ENCODE assay signal across 18 cellular contexts in genomic region chr11:108743851-108744250, GRCh38.
DNase-seq lines count a peak whose midpoint lies in the region; ATAC-seq and TF ChIP-seq lines count a peak whose summit lies in the region.
"Had no signal": no experiment of that assay in that cellular context is flagged by ENCODE, and none has a peak within 500 bp of the region (broad histone marks: within the 10 kb centered on the region; RNA-seq: fewer than 3 reads in every experiment).

No MANE protein-coding gene starts in this region.

- no TSS peak for BruUV-seq in IMR-90 (replicated peaks; lab: Mats Ljungman, UMichigan)

- intact Hi-C loops in IMR-90 (cut with micrococcal nuclease) (no loop called here), left colon (cut with DNase I, micrococcal nuclease) (no loop called here)

- H2BK15ac ChIP-seq in IMR-90 (ENCODE audit: low read depth, low read length): no peak overlapping the region

- no peak overlapping the region for H2BK20ac ChIP-seq in IMR-90 (ENCODE audit: low read depth, low read length)

- WGBS in IMR-90 (ENCODE audit: extremely low coverage in 2 of 2, insufficient read length in 1 of 2), 2 experiments: no CpG with 5 or more reads among the region's 3 CpGs
- no CpG with 5 or more reads among the region's 3 CpGs for WGBS in trophoblast cell (ENCODE audit: extremely low coverage, insufficient coverage, insufficient read length)

- H3K14ac ChIP-seq in IMR-90 (replicated peaks; ENCODE audit: low read depth, low read length) (no peak overlapping the region), trophoblast cell (ENCODE audit: low read length) (no peak overlapping the region)

- no peaks in the 10 kb centered on the region for H3K36me3 ChIP-seq in IMR-90 (ENCODE audit: control insufficient read depth, insufficient read depth, low read length)
- H3K36me3 ChIP-seq in trophoblast cell (ENCODE audit: control insufficient read depth in 1 of 2, insufficient read depth in 2 of 2, low read length in 2 of 2): no peaks in the 10 kb centered on the region

- H3K4ac ChIP-seq in IMR-90 (ENCODE audit: low read depth, low read length): no peak overlapping the region
- no peak overlapping the region for H3K4ac ChIP-seq in trophoblast cell (ENCODE audit: low read depth, low read length)

- H2BK12ac ChIP-seq in trophoblast cell (ENCODE audit: low read length): no peak overlapping the region

- no peak overlapping the region for H2AK9ac ChIP-seq in IMR-90 (replicated peaks; ENCODE audit: low read depth, low read length, poor library complexity)

- no peaks in the 10 kb centered on the region for H3K27me3 ChIP-seq in IMR-90 (ENCODE audit: control insufficient read depth, insufficient read depth, low read length)
- H3K27me3 ChIP-seq in trophoblast cell (ENCODE audit: insufficient read depth, low read length): no peaks in the 10 kb centered on the region
- H3K27me3 ChIP-seq: BLaER1 had no signal

- H3K9me3 ChIP-seq in IMR-90 (ENCODE audit: control insufficient read depth, insufficient read depth, low read length): no peaks in the 10 kb centered on the region
- no peaks in the 10 kb centered on the region for H3K9me3 ChIP-seq in trophoblast cell (ENCODE audit: insufficient read depth, low read depth, low read length)

- H3K4me3 ChIP-seq in IMR-90 (ENCODE audit: insufficient read depth, low read depth, low read length) (no peak overlapping the region), astrocyte of the cerebellum (ENCODE audit: low read depth, low read length) (no peak overlapping the region), fibroblast of mammary gland (ENCODE audit: control insufficient read depth, low read depth, low read length) (no peak overlapping the region), trophoblast cell (ENCODE audit: low read depth, low read length) (no peak overlapping the region)
- H3K4me3 ChIP-seq: A549, BLaER1, GM12878 had no signal

- H3K18ac ChIP-seq in IMR-90 (ENCODE audit: low read depth, low read length): no peak overlapping the region
- H3K18ac ChIP-seq in trophoblast cell (ENCODE audit: low read length): no peak overlapping the region

- H4K5ac ChIP-seq in IMR-90 (ENCODE audit: low read depth, low read length): no peak overlapping the region

- TF ChIP-seq POLR2A in IMR-90 (IDR thresholded peaks at IDR 0.05; ENCODE audit: low read depth, low read length): no peak

- ATAC-seq in IMR-90 (ENCODE audit: low read depth) (peak; percentile 40; the same call in 1 of the 2 replicates), HG02852 (IDR thresholded peaks at IDR 0.05; ENCODE audit: unreplicated experiment) (no peak), left colon (no peak)
- ATAC-seq: A549, GM12878 had no signal

- H3K27ac ChIP-seq in IMR-90 (ENCODE audit: insufficient read depth, low read length) (no peak overlapping the region), trophoblast cell (ENCODE audit: low read depth, low read length) (no peak overlapping the region)
- H3K27ac ChIP-seq: 22Rv1, A549, BLaER1 had no signal

- dilution Hi-C loops in IMR-90 (cut with HindIII; ENCODE audit: low sequenced_read_pairs, unreplicated experiment): no loop called here

- H3K4me2 ChIP-seq in IMR-90 (ENCODE audit: low read depth, low read length): no peak overlapping the region
- no peak overlapping the region for H3K4me2 ChIP-seq in trophoblast cell (ENCODE audit: low read length)
- H3K4me2 ChIP-seq: A549, BLaER1 had no signal

- CTCF ChIA-PET in IMR-90 (lab: Yijun Ruan, JAX): no interaction called here

- H4K8ac ChIP-seq in IMR-90 (ENCODE audit: low read depth in 2 of 2, low read length in 2 of 2) (no peak overlapping the region), trophoblast cell (ENCODE audit: low read depth, low read length) (no peak overlapping the region)

- no peak overlapping the region for H3K56ac ChIP-seq in IMR-90 (ENCODE audit: extremely low read depth, insufficient read depth, low read length)

- no peaks in the 10 kb centered on the region for H3K9me1 ChIP-seq in IMR-90 (ENCODE audit: insufficient read depth, low read length)

- no peaks in the 10 kb centered on the region for H3K79me2 ChIP-seq in trophoblast cell (ENCODE audit: control insufficient read depth, insufficient read depth, low read length, poor library complexity)

- peaks cover 2% of the 10 kb centered on the region; the same call in 1 of the 2 replicates for H3K4me1 ChIP-seq in IMR-90 (ENCODE audit: control insufficient read depth, insufficient read depth, low read length)
- H3K4me1 ChIP-seq in trophoblast cell (ENCODE audit: control insufficient read depth in 1 of 2, insufficient read depth in 2 of 2, low read length in 2 of 2): no peaks in the 10 kb centered on the region
- H3K4me1 ChIP-seq: A549, BLaER1 had no signal

- H3K9ac ChIP-seq in IMR-90 (ENCODE audit: low read depth, low read length) (no peak overlapping the region), trophoblast cell (ENCODE audit: low read length) (no peak overlapping the region)
- H3K9ac ChIP-seq: BLaER1 had no signal

- peaks cover 13% of the 10 kb centered on the region in 2 experiments; a peak in 3 of 4 replicates for H3K79me1 ChIP-seq in IMR-90 (ENCODE audit: low read depth in 1 of 2, low read length in 2 of 2)
- no peaks in the 10 kb centered on the region for H3K79me1 ChIP-seq in trophoblast cell (ENCODE audit: low read length)

- no peak overlapping the region for H3K23ac ChIP-seq in IMR-90 (ENCODE audit: low read depth, low read length)
- H3K23ac ChIP-seq in trophoblast cell (ENCODE audit: low read length): no peak overlapping the region

- in situ Hi-C loops in IMR-90 (cut with MboI; ENCODE audit: low sequenced_read_pairs) (no loop called here), astrocyte of the cerebellum (cut with HindIII; ENCODE audit: low sequenced_read_pairs) (no loop called here)

- TF ChIP-seq CTCF in IMR-90 (conservative IDR thresholded peaks at IDR 0.05; ENCODE audit: low read depth, low read length) (no peak), astrocyte of the cerebellum (IDR thresholded peaks at IDR 0.05; ENCODE audit: low read depth, low read length, missing control alignments) (no peak), fibroblast of mammary gland (conservative IDR thresholded peaks at IDR 0.05; ENCODE audit: control insufficient read depth, insufficient read depth, low read depth, low read length) (no peak)

- POLR2A ChIA-PET in IMR-90 (lab: Charles Lee; ENCODE audit: unreplicated experiment): no interaction called here

- no peak for TF ChIP-seq RAD21 in IMR-90 (IDR thresholded peaks at IDR 0.05; ENCODE audit: low read length)

- H2AK5ac ChIP-seq in IMR-90 (ENCODE audit: low read depth, low read length): no peak overlapping the region
- no peak overlapping the region for H2AK5ac ChIP-seq in trophoblast cell (ENCODE audit: low read length)

- H4K12ac ChIP-seq in trophoblast cell (ENCODE audit: low read depth, low read length): no peak overlapping the region

- H4K20me1 ChIP-seq in IMR-90 (ENCODE audit: insufficient read depth, low read length): no peaks in the 10 kb centered on the region

- H4K91ac ChIP-seq in IMR-90 (ENCODE audit: insufficient read depth, low read depth, low read length) (no peak overlapping the region), trophoblast cell (ENCODE audit: low read depth, low read length) (no peak overlapping the region)

- H2BK120ac ChIP-seq in IMR-90 (ENCODE audit: low read depth, low read length): no peak overlapping the region
- no peak overlapping the region for H2BK120ac ChIP-seq in trophoblast cell (ENCODE audit: insufficient read depth, low read length, poor library complexity)

- H2AFZ ChIP-seq in IMR-90 (replicated peaks; ENCODE audit: low read length, poor library complexity): no peak overlapping the region
- no peak overlapping the region for H2AFZ ChIP-seq in trophoblast cell (ENCODE audit: insufficient read depth, low read length, poor library complexity)

- no peak overlapping the region for H2BK5ac ChIP-seq in IMR-90 (ENCODE audit: low read depth, low read length, poor library complexity, severe bottlenecking)
- no peak overlapping the region for H2BK5ac ChIP-seq in trophoblast cell (ENCODE audit: low read depth, low read length, poor library complexity)

- DNase-seq in AG20443 (ENCODE audit: low spot score) (peak; percentile 12), IMR-90 (peak; percentile 64), astrocyte of the cerebellum (ENCODE audit: low read depth) (peak; percentile 5), fibroblast of mammary gland (ENCODE audit: low read depth) (peak; percentile 37), trophoblast cell (no peak), iPS-NIHi11 (ENCODE audit: low spot score) (no peak), left colon (no peak)
- DNase-seq: CD4-positive, alpha-beta memory T cell; DMS153; DMS79; GF-D8; GOT3; H7 had no signal

TF ChIP-seq in IMR-90, 13 proteins besides CTCF, POLR2A, EP300 and RAD21:
- TF ChIP-seq NFE2L2 (IDR thresholded peaks at IDR 0.05; ENCODE audit: low read depth, low read length) (no peak), MAZ (IDR thresholded peaks at IDR 0.05; ENCODE audit: borderline replicate concordance, low read depth, low read length) (no peak), MXI1 (IDR thresholded peaks at IDR 0.05; ENCODE audit: borderline replicate concordance, low read depth, low read length) (no peak), BHLHE40 (IDR thresholded peaks at IDR 0.05; ENCODE audit: low read depth, low read length) (no peak), MAFK (IDR thresholded peaks at IDR 0.05; ENCODE audit: low read depth, low read length) (no peak), RCOR1 (IDR thresholded peaks at IDR 0.05; ENCODE audit: insufficient replicate concordance, low read length) (no peak)

Comparison
In these comparisons a context has a peak if more than half of its experiments do, and no peak if none do; other contexts are left out.
1. DNase-seq: peak in AG20443 (single experiment), IMR-90 (single experiment), astrocyte of the cerebellum (single experiment) and fibroblast of mammary gland (single experiment); none in trophoblast cell (0 of 2), iPS-NIHi11 (single experiment) and left colon (0 of 2).